10 cellular contexts compared by ENCODE assay signal in the genomic region with DNA sequence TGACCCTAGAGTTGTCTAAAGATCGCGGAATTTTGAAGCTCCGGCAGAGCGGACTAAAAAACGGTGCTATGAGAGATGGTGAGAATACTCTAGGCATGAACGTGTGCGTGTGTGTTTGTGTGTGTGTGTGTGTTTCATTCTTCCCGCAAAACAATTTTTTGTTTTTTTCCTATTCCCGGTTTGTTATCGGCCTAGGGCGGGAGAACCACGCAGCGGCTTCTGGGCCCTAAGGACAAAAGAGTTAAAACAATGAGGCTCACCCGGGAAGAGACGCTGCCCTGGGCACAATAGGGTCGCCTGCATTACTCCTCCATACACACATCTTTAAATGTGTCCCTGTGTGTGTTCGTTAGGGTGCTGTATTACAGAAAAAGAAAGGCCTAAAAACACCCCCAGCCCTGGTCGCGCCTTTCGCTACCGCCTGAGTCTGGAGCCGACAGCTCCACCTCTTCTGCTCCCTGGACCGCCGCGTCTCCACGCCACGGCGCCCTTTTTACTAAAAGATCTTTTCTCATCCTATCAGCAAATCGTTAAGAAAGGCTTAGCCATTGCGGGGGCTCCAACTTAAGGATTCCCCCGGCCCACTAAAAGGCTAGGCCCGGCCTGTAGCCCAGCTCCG. TPM values are rescaled to one million over a fixed set of nuclear protein-coding genes. Genes with fewer than 3 reads are reported as not detected.
DNase-seq lines count a peak whose midpoint lies in the region; ATAC-seq and TF ChIP-seq lines count a peak whose summit lies in the region.
"Had no signal": no experiment of that assay in that cellular context is flagged by ENCODE, and none has a peak within 500 bp of the region (broad histone marks: within the 10 kb centered on the region; RNA-seq: fewer than 3 reads in every experiment).

No MANE protein-coding gene starts in this region.

- H3K9ac ChIP-seq in PC-3 (ENCODE audit: low read length): no peak overlapping the region

- no peaks in the 10 kb centered on the region for H4K20me1 ChIP-seq in PC-3 (ENCODE audit: low read length)

- intact Hi-C loops in PC-3 (cut with micrococcal nuclease): no loop called here

- CTCF ChIA-PET in AG04449 (lab: Yijun Ruan, JAX): interaction anchor here (0.9 to 1.2 kb wide), 4 partner anchors 9 to 421 kb away, joined by 3 to 4 read pairs (median 3); no protein-coding TSS in a partner anchor
- CTCF ChIA-PET in PC-3 (lab: Charles Lee): no interaction called here

- H3K4me1 ChIP-seq in PC-3 (ENCODE audit: insufficient read depth, low read length): no peaks in the 10 kb centered on the region

- BruUV-seq in PC-3 (replicated peaks; lab: Mats Ljungman, UMichigan): no TSS peak

- no peaks in the 10 kb centered on the region for H3F3A ChIP-seq in PC-3 (ENCODE audit: low read length, unreplicated experiment)

- no peak overlapping the region for H3K27ac ChIP-seq in PC-3 (ENCODE audit: low read length)
- H3K27ac ChIP-seq: upper lobe of left lung had no signal

- H3K9me3 Mint-ChIP-seq in naive thymus-derived CD8-positive, alpha-beta T cell: peaks cover 0 to 28% (median 7%) of the 10 kb centered on the region in 9 donors

- DNase-seq in AG04449 (ENCODE audit: low read depth, low spot score): no peak
- DNase-seq in GM10266 (ENCODE audit: extremely low spot score): peak; percentile 15
- DNase-seq in choroid plexus epithelial cell (ENCODE audit: low read depth): peak; percentile 43
- no peak for DNase-seq in naive thymus-derived CD8-positive, alpha-beta T cell
- no peak for DNase-seq in cerebellar cortex (ENCODE audit: low spot score)
- DNase-seq in OCI-M2 (lab: John Stamatoyannopoulos, UW; ENCODE audit: unreplicated experiment): no peak
- no peak for DNase-seq in PC-3
- DNase-seq: NCI-H2171 had no signal

- H3K79me2 ChIP-seq in PC-3 (ENCODE audit: low read length): no peaks in the 10 kb centered on the region

- H3K4me3 ChIP-seq in AG04449 (ENCODE audit: low read depth, low read length) (peak overlapping the region; percentile 83), choroid plexus epithelial cell (ENCODE audit: low read depth, low read length) (peak overlapping the region; percentile 89), PC-3 (ENCODE audit: low read length) (no peak overlapping the region)

- H3K4me3 Mint-ChIP-seq in naive thymus-derived CD8-positive, alpha-beta T cell: peak overlapping the region; percentile 48 to 82 (median 69)

- H3K27me3 ChIP-seq in PC-3 (ENCODE audit: low read length): no peaks in the 10 kb centered on the region

- H3K27ac Mint-ChIP-seq in naive thymus-derived CD8-positive, alpha-beta T cell: peak overlapping the region in 2 of 10 donors; percentile 29 to 81

- H3K4me2 ChIP-seq in PC-3 (ENCODE audit: low read length): no peak overlapping the region

- no peaks in the 10 kb centered on the region for H3K9me2 ChIP-seq in PC-3 (replicated peaks; ENCODE audit: low read length)

- TF ChIP-seq CTCF in AG04449 (IDR thresholded peaks at IDR 0.05; ENCODE audit: insufficient read depth, low read length, missing control alignments) (no peak), GM10266 (IDR thresholded peaks at IDR 0.05; ENCODE audit: control insufficient read depth, insufficient read depth, low read depth, missing control alignments) (no peak), choroid plexus epithelial cell (conservative IDR thresholded peaks at IDR 0.05; ENCODE audit: low read depth, low read length) (no peak), PC-3 (conservative IDR thresholded peaks at IDR 0.05; ENCODE audit: low read depth, low read length) (no peak)

- no peak for ATAC-seq in naive thymus-derived CD8-positive, alpha-beta T cell
- ATAC-seq in GM18502 (IDR thresholded peaks at IDR 0.05; ENCODE audit: poor library complexity, unreplicated experiment): no peak
- ATAC-seq in PC-3: no peak

- no peak overlapping the region for H2AFZ ChIP-seq in PC-3 (ENCODE audit: low read length)

- peaks cover 24 to 46% (median 37%) of the 10 kb centered on the region in 4 donors for H3K4me1 Mint-ChIP-seq in naive thymus-derived CD8-positive, alpha-beta T cell

- no peaks in the 10 kb centered on the region for H3K36me3 ChIP-seq in PC-3 (ENCODE audit: low read depth, low read length)
- H3K36me3 ChIP-seq: upper lobe of left lung had no signal

- peaks cover 59 to 100% (median 83%) of the 10 kb centered on the region in 5 donors for H3K27me3 Mint-ChIP-seq in naive thymus-derived CD8-positive, alpha-beta T cell

- POLR2A ChIA-PET in AG04449 (lab: Yijun Ruan, JAX) (interaction anchor here (0.8 to 2.3 kb wide), 5 partner anchors 9 to 155 kb away, joined by 3 to 13 read pairs (median 4); a partner anchor contains a TSS), PC-3 (lab: Charles Lee; ENCODE audit: unreplicated experiment) (no interaction called here)
- POLR2A ChIA-PET in naive thymus-derived CD8-positive, alpha-beta T cell (lab: Charles Lee): no interaction called here

- H3K36me3 Mint-ChIP-seq in naive thymus-derived CD8-positive, alpha-beta T cell: peaks cover 0 to 27% (median 9%) of the 10 kb centered on the region in 3 donors

- H3K9me3 ChIP-seq in PC-3 (ENCODE audit: low read length): no peaks in the 10 kb centered on the region
- H3K9me3 ChIP-seq: upper lobe of left lung had no signal

RNA-seq across cellular contexts. Expression of a gene that starts 3.0 kb away (rescaled TPM):
- not detected for total RNA-seq in naive thymus-derived CD8-positive, alpha-beta T cell
- not detected for polyA plus RNA-seq in naive thymus-derived CD8-positive, alpha-beta T cell
- total RNA-seq in PC-3 (2014; rRNA removed): 0.58 TPM in 1 of 2 replicates, not detected in the other

Comparison
In these comparisons a context has a peak if more than half of its experiments do, and no peak if none do; other contexts are left out.
1. DNase-seq: peak in GM10266 (single experiment) and choroid plexus epithelial cell (single experiment); none in AG04449 (single experiment), naive thymus-derived CD8-positive, alpha-beta T cell (0 of 10), cerebellar cortex (single experiment), OCI-M2 (single experiment) and PC-3 (single experiment).